Comparison of ENCODE assay signal across 8 cellular contexts in genomic region chr15:88450125-88450798, GRCh38. TPM values are rescaled to one million over a fixed set of nuclear protein-coding genes. Genes with fewer than 3 reads are reported as not detected.
DNase-seq lines count a peak whose midpoint lies in the region; ATAC-seq and TF ChIP-seq lines count a peak whose summit lies in the region.

No MANE protein-coding gene starts in this region.

- ATAC-seq in HG03280 (IDR thresholded peaks at IDR 0.05; ENCODE audit: unreplicated experiment) (peak; percentile 49), omental fat pad (ENCODE audit: low FRiP score) (no peak)

- H3K4me1 ChIP-seq in vagina = peaks cover 7% of the 10 kb centered on the region

- no peaks in the 10 kb centered on the region for H3K36me3 ChIP-seq in vagina

- H3K4me3 ChIP-seq in fibroblast of the aortic adventitia (ENCODE audit: low read depth, low read length) = peak overlapping the region; percentile 5
- no peak overlapping the region for H3K4me3 ChIP-seq in vagina

- intact Hi-C loops in vagina (cut with DNase I) = no loop called here

- no peaks in the 10 kb centered on the region for H3K27me3 ChIP-seq in vagina

- TF ChIP-seq POLR2A in vagina (IDR thresholded peaks at IDR 0.05) = no peak

- DNase-seq in NCI-H748 (lab: John Stamatoyannopoulos, UW; ENCODE audit: unreplicated experiment) = peak; percentile 65
- DNase-seq in NCI-H748 treated with DMSO at 0.1 percent for 48 hours (lab: John Stamatoyannopoulos, UW) = no peak
- peak; percentile 18 for DNase-seq in NOMO-1 treated with dmso at 0.1 percent for 144 hours (lab: John Stamatoyannopoulos, UW; ENCODE audit: unreplicated experiment)
- peak; percentile 72 for DNase-seq in activated T-cell treated with anti-CD3 and anti-CD28 coated beads for 48 hours (ENCODE audit: low read depth)
- DNase-seq in fibroblast of the aortic adventitia (ENCODE audit: low read depth) = peak; percentile 82
- DNase-seq in omental fat pad (ENCODE audit: low spot score) = peak; percentile 52
- peak; percentile 13 to 14 for DNase-seq in vagina (ENCODE audit: extremely low spot score in 2 of 2)

- H3K27ac ChIP-seq in vagina = no peak overlapping the region

- TF ChIP-seq CTCF in fibroblast of the aortic adventitia (IDR thresholded peaks at IDR 0.05; ENCODE audit: insufficient read depth, low read length) (peak; percentile 91), omental fat pad (IDR thresholded peaks at IDR 0.05) (peak in 1 of 3 donors; percentile 17), vagina (IDR thresholded peaks at IDR 0.05) (peak in 2 of 3 experiments; percentile 14 to 46)

- H3K9me3 ChIP-seq in vagina = no peaks in the 10 kb centered on the region

RNA-seq across cellular contexts. Expression of gene MRPL46, which starts 16.9 kb away (rescaled TPM):
- total RNA-seq in fibroblast of the aortic adventitia (ENCODE audit: low replicate concordance) (8.5 and 16.4 TPM in 2 replicates), omental fat pad (10 to 100 TPM; 26.5 to 45.9 (median 36.5) TPM), vagina (17.4 TPM)

RNA-seq across cellular contexts. Expression of gene MRPS11, which starts 17.2 kb away (rescaled TPM):
- 16.1 and 28.8 TPM in 2 replicates for total RNA-seq in fibroblast of the aortic adventitia (ENCODE audit: low replicate concordance)
- 10 to 100 TPM; 24.3 to 48.5 (median 43.5) TPM for total RNA-seq in omental fat pad
- 27.5 TPM for total RNA-seq in vagina
